ENCODE assay signal across 11 cellular contexts in genomic region chr1:70486676-70487470, GRCh38.
DNase-seq lines count a peak whose midpoint lies in the region; ATAC-seq and TF ChIP-seq lines count a peak whose summit lies in the region.
"Had no signal": no experiment of that assay in that cellular context is flagged by ENCODE, and none has a peak within 500 bp of the region (broad histone marks: within the 10 kb centered on the region; RNA-seq: fewer than 3 reads in every experiment).

No MANE protein-coding gene starts in this region.

- no peak overlapping the region for H3K4me2 ChIP-seq in hepatocyte

- intact Hi-C loops in thyroid gland (cut with DNase I) = no loop called here

- H3K4me1 ChIP-seq in hepatocyte (ENCODE audit: insufficient read depth) (no peaks in the 10 kb centered on the region), thyroid gland (peaks cover 0 to 6% of the 10 kb centered on the region in 2 donors)

- H3K36me3 ChIP-seq in hepatocyte (replicated peaks; ENCODE audit: insufficient read depth, low read depth) (no peaks in the 10 kb centered on the region), thyroid gland (no peaks in the 10 kb centered on the region)

- H3K27ac ChIP-seq in hepatocyte (no peak overlapping the region), thyroid gland (no peak overlapping the region)
- H3K27ac ChIP-seq: 22Rv1 had no signal

- H3K4me3 ChIP-seq in hepatocyte (no peak overlapping the region), thyroid gland (replicated peaks in 1 of 3) (no peak overlapping the region)

- DNase-seq in DMS53 (lab: John Stamatoyannopoulos, UW) (peak; percentile 31), DMS53 treated with DMSO at 0.1 percent for 48 hours (lab: John Stamatoyannopoulos, UW; ENCODE audit: unreplicated experiment) (no peak), hepatocyte (ENCODE audit: low spot score) (peak; percentile 41), thyroid gland (peak; percentile 26 to 42), GM10248 (ENCODE audit: extremely low spot score) (no peak)
- DNase-seq: activated CD4-positive, alpha-beta memory T cell treated with anti-CD3 and anti-CD28 coated beads, Interleukin-2, amount 10 ng/mL, durations not matched to agents 7 days and 5 days; effector CD4-positive, alpha-beta T cell had no signal

- H3K4me1 Mint-ChIP-seq in activated T-helper 17 cell treated with anti-CD3 and anti-CD28 coated beads, Interleukin-2, amount 50 U/mL, for 72 hours = no peaks in the 10 kb centered on the region

- H3K9me3 ChIP-seq in hepatocyte (ENCODE audit: low read depth) = no peaks in the 10 kb centered on the region
- no peaks in the 10 kb centered on the region for H3K9me3 ChIP-seq in thyroid gland

- no peaks in the 10 kb centered on the region for H3K9me2 ChIP-seq in hepatocyte (replicated peaks; ENCODE audit: insufficient read depth)

- no peak overlapping the region for H3K27ac Mint-ChIP-seq in activated T-helper 17 cell treated with anti-CD3 and anti-CD28 coated beads, Interleukin-2, amount 50 U/mL, for 72 hours
- H3K27ac Mint-ChIP-seq: activated CD4-positive, alpha-beta memory T cell treated with anti-CD3 and anti-CD28 coated beads, Interleukin-2, amount 10 ng/mL, durations not matched to agents 7 days and 5 days had no signal

- peaks cover 19% of the 10 kb centered on the region for H3K27me3 Mint-ChIP-seq in activated T-helper 17 cell treated with anti-CD3 and anti-CD28 coated beads, Interleukin-2, amount 50 U/mL, for 72 hours

- H3K36me3 Mint-ChIP-seq in activated T-helper 17 cell treated with anti-CD3 and anti-CD28 coated beads, Interleukin-2, amount 50 U/mL, for 72 hours (ENCODE audit: low read depth) = no peaks in the 10 kb centered on the region

- H3K4me3 Mint-ChIP-seq in activated T-helper 17 cell treated with anti-CD3 and anti-CD28 coated beads, Interleukin-2, amount 50 U/mL, for 72 hours = no peak overlapping the region
- H3K4me3 Mint-ChIP-seq: activated CD4-positive, alpha-beta memory T cell treated with anti-CD3 and anti-CD28 coated beads, Interleukin-2, amount 10 ng/mL, durations not matched to agents 7 days and 5 days had no signal

- H4K20me1 ChIP-seq in hepatocyte (ENCODE audit: insufficient read depth, poor library complexity, severe bottlenecking) = no peaks in the 10 kb centered on the region

- POLR2A ChIA-PET in GM10248 (lab: Yijun Ruan, JAX) = no interaction called here

- H3K79me2 ChIP-seq in hepatocyte = no peaks in the 10 kb centered on the region

- CTCF ChIA-PET in GM10248 (lab: Yijun Ruan, JAX) = interaction anchor here (1.0 to 1.6 kb wide), 7 partner anchors 8 to 354 kb away, joined by 3 to 9 read pairs (median 3); no protein-coding TSS in a partner anchor

- no peak overlapping the region for H2AFZ ChIP-seq in hepatocyte

- peak; percentile 7 for ATAC-seq in activated T-helper 17 cell treated with anti-CD3 and anti-CD28 coated beads, Interleukin-2, amount 50 U/mL, for 72 hours (replicated peaks)
- ATAC-seq in GM19455 (IDR thresholded peaks at IDR 0.05; ENCODE audit: unreplicated experiment) = no peak
- no peak for ATAC-seq in GM21737 (IDR thresholded peaks at IDR 0.05; ENCODE audit: unreplicated experiment)

- WGBS in hepatocyte (ENCODE audit: low lambda C conversion rate, missing lambda C conversion rate) = 92% methylated on average over 2 of the region's 2 CpGs
- 57 to 77% methylated on average over 1 to 2 of the region's 2 CpGs for WGBS in thyroid gland, 2 donors

- no peak for TF ChIP-seq CTCF in hepatocyte (IDR thresholded peaks at IDR 0.05; ENCODE audit: poor library complexity)
- no peak for TF ChIP-seq CTCF in thyroid gland (IDR thresholded peaks at IDR 0.05)
- no peak for TF ChIP-seq CTCF in GM10248 (IDR thresholded peaks at IDR 0.05; ENCODE audit: control extremely low read depth, extremely low read depth, low read depth, missing control alignments)

- H3K9me3 Mint-ChIP-seq in activated T-helper 17 cell treated with anti-CD3 and anti-CD28 coated beads, Interleukin-2, amount 50 U/mL, for 72 hours = no peaks in the 10 kb centered on the region
- H3K9me3 Mint-ChIP-seq: activated CD4-positive, alpha-beta memory T cell treated with anti-CD3 and anti-CD28 coated beads, Interleukin-2, amount 10 ng/mL, durations not matched to agents 7 days and 5 days had no signal

- no peaks in the 10 kb centered on the region for H3K27me3 ChIP-seq in hepatocyte
- no peaks in the 10 kb centered on the region for H3K27me3 ChIP-seq in thyroid gland

- no peak for TF ChIP-seq POLR2A in thyroid gland (IDR thresholded peaks at IDR 0.05)

Comparison
In these comparisons a context has a peak if more than half of its experiments do, and no peak if none do; other contexts are left out.
1. DNase-seq: peak in DMS53 (single experiment), hepatocyte (single experiment) and thyroid gland (2 of 2); none in DMS53 treated with DMSO at 0.1 percent for 48 hours (single experiment) and GM10248 (single experiment).